Comparison of ENCODE assay signal across 8 cellular contexts in genomic region chr3:197029511-197030167, GRCh38. TPM values are rescaled to one million over a fixed set of nuclear protein-coding genes. Genes with fewer than 3 reads are reported as not detected.
DNase-seq lines count a peak whose midpoint lies in the region; ATAC-seq and TF ChIP-seq lines count a peak whose summit lies in the region.

TSS of gene MELTF (minus strand) at chr3:197029817. CDS start at chr3:197029702, 115 bp downstream.

- H3K4me1 Mint-ChIP-seq in Caco-2 (ENCODE audit: low read depth, unreplicated experiment) = peaks cover 13% of the 10 kb centered on the region

- H3K27ac ChIP-seq in SJSA1 = no peak within 1 kb of the TSS
- no peak within 1 kb of the TSS for H3K27ac ChIP-seq in cardiac muscle cell

- H3K4me3 ChIP-seq in Caco-2 (ENCODE audit: low read depth, low read length) (peak within 1 kb of the TSS; percentile 87), SJSA1 (peak within 1 kb of the TSS; percentile 48), cardiac muscle cell (peak within 1 kb of the TSS; percentile 71), retinal pigment epithelial cell (ENCODE audit: low read length) (peak within 1 kb of the TSS; percentile 20)

- H3K9me3 ChIP-seq in Caco-2 (no peaks in the 10 kb centered on the region), SJSA1 (replicated peaks) (no peaks in the 10 kb centered on the region), cardiac muscle cell (ENCODE audit: low read depth) (no peaks in the 10 kb centered on the region)

- peaks cover 23% of the 10 kb centered on the region for H3K4me1 ChIP-seq in Caco-2
- peaks cover 23% of the 10 kb centered on the region for H3K4me1 ChIP-seq in SJSA1 (replicated peaks)
- peaks cover 5% of the 10 kb centered on the region for H3K4me1 ChIP-seq in cardiac muscle cell (ENCODE audit: low read depth)

- intact Hi-C loops in Caco-2 (cut with micrococcal nuclease; ENCODE audit: unreplicated experiment) = loop anchor here (1.0 kb wide), 2 partner anchors 26 to 51 kb away; no protein-coding TSS in a partner anchor

- no peaks in the 10 kb centered on the region for H3K27me3 Mint-ChIP-seq in Caco-2 (ENCODE audit: insufficient read depth, unreplicated experiment)

- H3K4me3 Mint-ChIP-seq in Caco-2 (ENCODE audit: unreplicated experiment) = peak within 1 kb of the TSS; percentile 81

- BruUV-seq in Caco-2 (replicated peaks; lab: Mats Ljungman, UMichigan) = no TSS peak

- peaks cover 55% of the 10 kb centered on the region for H3K36me3 Mint-ChIP-seq in Caco-2 (ENCODE audit: insufficient read depth, unreplicated experiment)

- POLR2A ChIA-PET in Caco-2 (lab: Charles Lee) = interaction anchor here (0.7 kb wide), 1 partner anchor 26 kb away, joined by 6 read pairs; no protein-coding TSS in a partner anchor

- no peak within 1 kb of the TSS for H3K27ac Mint-ChIP-seq in Caco-2 (ENCODE audit: unreplicated experiment)

- H3K36me3 ChIP-seq in Caco-2 (ENCODE audit: control insufficient read depth, insufficient read depth, low read length) = no peaks in the 10 kb centered on the region
- no peaks in the 10 kb centered on the region for H3K36me3 ChIP-seq in SJSA1
- H3K36me3 ChIP-seq in cardiac muscle cell = no peaks in the 10 kb centered on the region

- H3K9me3 Mint-ChIP-seq in Caco-2 (ENCODE audit: unreplicated experiment) = peaks cover 2% of the 10 kb centered on the region

- ATAC-seq in GM19452 (IDR thresholded peaks at IDR 0.05; ENCODE audit: unreplicated experiment) = peak; percentile 80

- peak; percentile 75 to 89 for DNase-seq in Caco-2
- peak; percentile 45 for DNase-seq in HT-29 (ENCODE audit: low spot score)
- peak; percentile 58 to 67 for DNase-seq in SJSA1 (ENCODE audit: low read depth in 1 of 2, low spot score in 2 of 2)
- peak; percentile 77 for DNase-seq in activated naive CD4-positive, alpha-beta T cell treated with Interleukin-2 at 50 U/mL for 16 hours
- peak; percentile 79 to 87 for DNase-seq in cardiac muscle cell (ENCODE audit: low read depth in 1 of 2, low spot score in 1 of 2)
- DNase-seq in retinal pigment epithelial cell (ENCODE audit: low read depth) = no peak
- DNase-seq in NCI-H187 treated with DMSO at 0.1 percent for 48 hours (lab: John Stamatoyannopoulos, UW) = no peak

- H3K27me3 ChIP-seq in Caco-2 (replicated peaks; ENCODE audit: control insufficient read depth, insufficient read depth, low read length) (no peaks in the 10 kb centered on the region), SJSA1 (replicated peaks) (no peaks in the 10 kb centered on the region), cardiac muscle cell (peaks cover 6% of the 10 kb centered on the region)

- peak; percentile 56 to 90 for TF ChIP-seq CTCF in Caco-2 (IDR thresholded peaks at IDR 0.05; ENCODE audit: insufficient read depth in 1 of 2, low read depth in 1 of 2, low read length in 1 of 2, severe bottlenecking in 1 of 2, unreplicated experiment in 1 of 2)
- peak; percentile 64 for TF ChIP-seq CTCF in cardiac muscle cell (IDR thresholded peaks at IDR 0.05; ENCODE audit: low read depth, low read length)
- peak; percentile 52 for TF ChIP-seq CTCF in retinal pigment epithelial cell (conservative IDR thresholded peaks at IDR 0.05; ENCODE audit: low read depth, low read length)

- CTCF ChIA-PET in Caco-2 (lab: Charles Lee) = interaction anchor here (0.6 to 2.1 kb wide), 12 partner anchors 15 to 491 kb away, joined by 3 to 14 read pairs (median 4); no protein-coding TSS in a partner anchor

RNA-seq across cellular contexts. Expression of gene MELTF, which starts in this region (rescaled TPM):
- 29.3 and 30.6 TPM in 2 replicates for total RNA-seq in Caco-2 (2022)
- 4.1 and 15.3 TPM in 2 replicates for total RNA-seq in HT-29 (2014; rRNA removed; shearing (Covaris generic))
- total RNA-seq in SJSA1 (2014; rRNA removed; shearing (Covaris generic)) = 1.7 and 8.2 TPM in 2 replicates
- 9.0 and 17.8 TPM in 2 replicates for total RNA-seq in cardiac muscle cell
- polyA plus RNA-seq in cardiac muscle cell = 12.0 and 16.0 TPM in 2 replicates

Comparison
In these comparisons a context has a peak if more than half of its experiments do, and no peak if none do; other contexts are left out.
1. DNase-seq: peak in Caco-2 (2 of 2), HT-29 (single experiment), SJSA1 (2 of 2), activated naive CD4-positive, alpha-beta T cell treated with Interleukin-2 at 50 U/mL for 16 hours (single experiment) and cardiac muscle cell (2 of 2); none in retinal pigment epithelial cell (single experiment) and NCI-H187 treated with DMSO at 0.1 percent for 48 hours (single experiment).
2. H3K4me3 ChIP-seq: peak in every context shown above with its lines; median percentile 87 in Caco-2; 71 in cardiac muscle cell; 48 in SJSA1; 20 in retinal pigment epithelial cell.
3. Peak in every context shown above with its lines, with median percentiles within 50 percentile points of each other: CTCF ChIP-seq.